Comparison of ENCODE assay signal across 41 cellular contexts in genomic region chr14:76395161-76395560, GRCh38. TPM values are rescaled to one million over a fixed set of nuclear protein-coding genes. Genes with fewer than 3 reads are reported as not detected.
DNase-seq lines count a peak whose midpoint lies in the region; ATAC-seq, FAIRE-seq and TF ChIP-seq lines count a peak whose summit lies in the region.
"Had no signal": no experiment of that assay in that cellular context is flagged by ENCODE, and none has a peak within 500 bp of the region (broad histone marks: within the 10 kb centered on the region; RNA-seq: fewer than 3 reads in every experiment).

No MANE protein-coding gene starts in this region.

- no peak overlapping the region for H4K8ac ChIP-seq in mesendoderm (ENCODE audit: low read depth, low read length)

- no peak overlapping the region for H3K27ac Mint-ChIP-seq in natural killer cell treated with Interleukin-12 subunit alpha and Interleukin-12 subunit beta and Interleukin-15 and Interleukin-18, amount 100 ng/mL, for 72 hours
- no peak overlapping the region for H3K27ac Mint-ChIP-seq in natural killer cell
- H3K27ac Mint-ChIP-seq: B cell; CD14-positive monocyte; CD4-positive, alpha-beta memory T cell; CD4-positive, alpha-beta T cell; CD4-positive, CD25-positive, alpha-beta regulatory T cell; CD8-positive, alpha-beta memory T cell; CD8-positive, alpha-beta T cell had no signal

- no peak overlapping the region for H3K27ac ChIP-seq in mesendoderm (ENCODE audit: low read depth, low read length)
- H3K27ac ChIP-seq: 22Rv1; A549; BLaER1; BLaER1 treated with 17β-estradiol and CSF1 and Interleukin-3, amounts not matched to agents 10 nM and 100 nM; C4-2B had no signal

- H2BK120ac ChIP-seq in mesendoderm (ENCODE audit: low read depth, low read length), result no peak overlapping the region

- peak overlapping the region; percentile 7 for H3K23ac ChIP-seq in mesendoderm (ENCODE audit: low read length)

- no peaks in the 10 kb centered on the region for H3K79me2 ChIP-seq in mesendoderm (ENCODE audit: control insufficient read depth, insufficient read depth, low read length)

- H3K27me3 ChIP-seq in mesendoderm (ENCODE audit: insufficient read depth, low read length, poor library complexity), result no peaks in the 10 kb centered on the region
- H3K27me3 ChIP-seq: BLaER1; BLaER1 treated with 17β-estradiol and CSF1 and Interleukin-3, amounts not matched to agents 10 nM and 100 nM had no signal

- H3K4ac ChIP-seq in mesendoderm (ENCODE audit: low read depth, low read length), result no peak overlapping the region

- H3K4me2 ChIP-seq in mesendoderm (ENCODE audit: low read length), result no peak overlapping the region
- H3K4me2 ChIP-seq: A549; BLaER1; BLaER1 treated with 17β-estradiol and CSF1 and Interleukin-3, amounts not matched to agents 10 nM and 100 nM had no signal

- H3K4me1 ChIP-seq in mesendoderm (ENCODE audit: control insufficient read depth, low read depth, low read length), result no peaks in the 10 kb centered on the region
- H3K4me1 ChIP-seq: A549, BE2C, Caco-2 had no signal

- no peaks in the 10 kb centered on the region for H3K4me1 Mint-ChIP-seq in natural killer cell treated with Interleukin-12 subunit alpha and Interleukin-12 subunit beta and Interleukin-15 and Interleukin-18, amount 100 ng/mL, for 72 hours (ENCODE audit: low read depth in 2 of 2)
- H3K4me1 Mint-ChIP-seq in natural killer cell, result no peaks in the 10 kb centered on the region
- H3K4me1 Mint-ChIP-seq: B cell; CD14-positive monocyte; CD4-positive, alpha-beta memory T cell; CD8-positive, alpha-beta memory T cell had no signal

- H3K36me3 Mint-ChIP-seq in natural killer cell treated with Interleukin-12 subunit alpha and Interleukin-12 subunit beta and Interleukin-15 and Interleukin-18, amount 100 ng/mL, for 72 hours, result no peaks in the 10 kb centered on the region
- no peaks in the 10 kb centered on the region for H3K36me3 Mint-ChIP-seq in natural killer cell
- H3K36me3 Mint-ChIP-seq: CD14-positive monocyte; CD4-positive, alpha-beta memory T cell; CD4-positive, CD25-positive, alpha-beta regulatory T cell; CD8-positive, alpha-beta memory T cell; CD8-positive, alpha-beta T cell had no signal

- no peak overlapping the region for H4K5ac ChIP-seq in mesendoderm (ENCODE audit: low read length)

- H3K4me3 Mint-ChIP-seq in natural killer cell treated with Interleukin-12 subunit alpha and Interleukin-12 subunit beta and Interleukin-15 and Interleukin-18, amount 100 ng/mL, for 72 hours, result no peak overlapping the region
- no peak overlapping the region for H3K4me3 Mint-ChIP-seq in natural killer cell
- H3K4me3 Mint-ChIP-seq: B cell; CD14-positive monocyte; CD4-positive, alpha-beta memory T cell; CD4-positive, alpha-beta T cell; CD4-positive, CD25-positive, alpha-beta regulatory T cell; CD8-positive, alpha-beta memory T cell; CD8-positive, alpha-beta T cell had no signal

- no peak overlapping the region for H2AK5ac ChIP-seq in mesendoderm (ENCODE audit: low read length)

- H3K36me3 ChIP-seq in mesendoderm (ENCODE audit: control insufficient read depth, insufficient read depth, low read length), result no peaks in the 10 kb centered on the region
- H3K36me3 ChIP-seq: BE2C; BLaER1; BLaER1 treated with 17β-estradiol and CSF1 and Interleukin-3, amounts not matched to agents 10 nM and 100 nM had no signal

- WGBS in mesendoderm (ENCODE audit: extremely low coverage, insufficient coverage, low lambda C conversion rate), result no CpG with 5 or more reads among the region's 8 CpGs

- TF ChIP-seq CTCF in natural killer cell (IDR thresholded peaks at IDR 0.05), result no peak

- H3K9me3 Mint-ChIP-seq in natural killer cell treated with Interleukin-12 subunit alpha and Interleukin-12 subunit beta and Interleukin-15 and Interleukin-18, amount 100 ng/mL, for 72 hours, result no peaks in the 10 kb centered on the region
- no peaks in the 10 kb centered on the region for H3K9me3 Mint-ChIP-seq in natural killer cell
- H3K9me3 Mint-ChIP-seq: CD4-positive, alpha-beta memory T cell; CD4-positive, alpha-beta T cell; CD8-positive, alpha-beta memory T cell; CD8-positive, alpha-beta T cell had no signal

- H2BK15ac ChIP-seq in mesendoderm (replicated peaks; ENCODE audit: low read depth), result no peak overlapping the region

- no peak overlapping the region for H3K18ac ChIP-seq in mesendoderm (ENCODE audit: low read length)

- FAIRE-seq in HTR-8/SVneo (lab: Jason Lieb, UNC), result peak; percentile 83
- FAIRE-seq: A204.1, A549, D721Med had no signal

- H3K79me1 ChIP-seq in mesendoderm (ENCODE audit: low read length), result no peaks in the 10 kb centered on the region

- peaks cover 6 to 7% of the 10 kb centered on the region in 2 donors for H3K27me3 Mint-ChIP-seq in natural killer cell treated with Interleukin-12 subunit alpha and Interleukin-12 subunit beta and Interleukin-15 and Interleukin-18, amount 100 ng/mL, for 72 hours
- H3K27me3 Mint-ChIP-seq in natural killer cell (ENCODE audit: low read depth in 2 of 2), result peaks cover 6 to 21% of the 10 kb centered on the region in 2 donors
- H3K27me3 Mint-ChIP-seq: CD4-positive, alpha-beta T cell had no signal

- no peak overlapping the region for H2BK5ac ChIP-seq in mesendoderm (ENCODE audit: low read length)

- intact Hi-C loops in natural killer cell (cut with micrococcal nuclease) (no loop called here), posterior vena cava (cut with DNase I) (no loop called here), left cardiac atrium (cut with DNase I) (no loop called here)

- H3K9ac ChIP-seq in mesendoderm (ENCODE audit: low read length), result no peak overlapping the region
- H3K9ac ChIP-seq: BLaER1; BLaER1 treated with 17β-estradiol and CSF1 and Interleukin-3, amounts not matched to agents 10 nM and 100 nM had no signal

- peak; percentile 8 for DNase-seq in natural killer cell treated with Interleukin-12 subunit alpha and Interleukin-12 subunit beta and Interleukin-15 and Interleukin-18, amount 100 ng/mL, for 72 hours (ENCODE audit: low spot score)
- no peak for DNase-seq in natural killer cell
- DNase-seq in HTR-8/SVneo (ENCODE audit: insufficient read length, low spot score), result no peak
- no peak for DNase-seq in mesendoderm
- peak; percentile 41 for DNase-seq in posterior vena cava (ENCODE audit: low spot score)
- no peak for DNase-seq in activated CD4-positive, CD25-positive, alpha-beta regulatory T cell treated with anti-CD3 and anti-CD28 coated beads, Interleukin-2, amount 50 U/mL, for 72 hours
- no peak for DNase-seq in left cardiac atrium
- DNase-seq: 8988T; ACHN; AML-193; BE2C; C1 segment of cervical spinal cord; Caco-2; Calu3; CD4-positive, alpha-beta memory T cell; CD4-positive, alpha-beta T cell; CD4-positive, CD25-positive, alpha-beta regulatory T cell; CD8-positive, alpha-beta memory T cell; CD8-positive, alpha-beta T cell; COR-L47; DMS 273 treated with DMSO at 0.1 percent for 48 hours; DMS153; DMS53; DMS79; DMS79 treated with DMSO at 0.1 percent for 48 hours; DND-41; EL had no signal

- H3K56ac ChIP-seq in mesendoderm (ENCODE audit: low read length), result no peak overlapping the region

- H3K4me3 ChIP-seq in mesendoderm (ENCODE audit: low read length), result no peak overlapping the region
- H3K4me3 ChIP-seq: A549; BLaER1; BLaER1 treated with 17β-estradiol and CSF1 and Interleukin-3, amounts not matched to agents 10 nM and 100 nM had no signal

- no peak for ATAC-seq in natural killer cell treated with Interleukin-12 subunit alpha and Interleukin-12 subunit beta and Interleukin-15 and Interleukin-18, amount 100 ng/mL, for 72 hours
- ATAC-seq in natural killer cell, result no peak
- ATAC-seq in left cardiac atrium, result no peak
- no peak for ATAC-seq in HG02870 (IDR thresholded peaks at IDR 0.05; ENCODE audit: unreplicated experiment)
- ATAC-seq: A549; CD8-positive, alpha-beta T cell had no signal

RNA-seq across cellular contexts. Expression of gene ESRRB, which starts 19.2 kb away (rescaled TPM):
- under 1 TPM in 1 of 2 donors, not detected in 1; 0.33 TPM for total RNA-seq in natural killer cell treated with Interleukin-12 subunit alpha and Interleukin-12 subunit beta and Interleukin-15 and Interleukin-18, amount 100 ng/mL, for 72 hours
- total RNA-seq in natural killer cell (1 to 10 TPM in 1 of 3 donors, under 1 TPM in 1, not detected in 1; 0.45 to 1.3 TPM), posterior vena cava (under 1 TPM; 0.60 to 0.95 TPM), left cardiac atrium (1 to 10 TPM; 4.3 to 5.5 TPM)
- 0.04 TPM for polyA plus RNA-seq in mesendoderm (2013, experiment 1 of 2)
- polyA plus RNA-seq in mesendoderm (2013, experiment 2 of 2), result 0.06 TPM
- total RNA-seq: A172; B cell; Caco-2; CD4-positive, CD25-positive, alpha-beta regulatory T cell; CD8-positive, alpha-beta memory T cell; Daoy had no signal
- polyA plus RNA-seq: AG04450; BJ; CD14-positive monocyte; CD4-positive, alpha-beta memory T cell; CD4-positive, CD25-positive, alpha-beta regulatory T cell; CD8-positive, alpha-beta memory T cell had no signal

Comparison
In these comparisons a context has a peak if more than half of its experiments do, and no peak if none do; other contexts are left out.
1. DNase-seq: peak in natural killer cell treated with Interleukin-12 subunit alpha and Interleukin-12 subunit beta and Interleukin-15 and Interleukin-18, amount 100 ng/mL, for 72 hours (single experiment) and posterior vena cava (single experiment); none in natural killer cell (single experiment), HTR-8/SVneo (single experiment), mesendoderm (single experiment), activated CD4-positive, CD25-positive, alpha-beta regulatory T cell treated with anti-CD3 and anti-CD28 coated beads, Interleukin-2, amount 50 U/mL, for 72 hours (single experiment) and left cardiac atrium (single experiment).